ENCODE assay signal across 1 cellular context in the genomic region with DNA sequence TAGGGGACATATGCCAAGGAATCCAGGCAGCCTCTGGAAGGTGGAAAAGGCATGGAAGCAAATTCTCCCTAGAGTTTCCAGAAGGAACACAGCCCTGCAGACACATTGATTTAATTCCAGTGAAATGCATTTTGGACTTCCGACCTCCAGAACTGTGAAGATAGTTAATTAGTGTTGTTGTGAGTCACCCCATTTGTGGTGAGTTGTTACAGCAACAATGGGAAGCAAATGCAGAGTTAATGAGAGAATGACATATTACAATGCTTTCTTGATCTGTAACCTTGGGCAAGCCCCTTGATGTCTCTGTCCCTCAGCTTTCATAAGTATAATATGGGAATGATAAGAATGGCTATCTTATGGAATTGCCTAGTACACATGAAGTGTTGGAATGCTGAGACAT.
TF ChIP-seq lines count a peak whose summit lies in the region.

No MANE protein-coding gene starts in this region.

TF ChIP-seq in GM12878, 131 proteins besides CTCF, POLR2A, EP300 and RAD21 (continued from another document):
- TF ChIP-seq, protein P1, sequence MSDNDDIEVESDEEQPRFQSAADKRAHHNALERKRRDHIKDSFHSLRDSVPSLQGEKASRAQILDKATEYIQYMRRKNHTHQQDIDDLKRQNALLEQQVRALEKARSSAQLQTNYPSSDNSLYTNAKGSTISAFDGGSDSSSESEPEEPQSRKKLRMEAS (IDR thresholded peaks at IDR 0.05; ENCODE audit: low read depth, low read length), result no peak
- TF ChIP-seq MTA2 (IDR thresholded peaks at IDR 0.05; ENCODE audit: low read depth) (peak; percentile 43; the same call in 1 of the 2 replicates), EGR1 (IDR thresholded peaks at IDR 0.05; ENCODE audit: borderline replicate concordance in 1 of 2, low read depth in 2 of 2, low read length in 2 of 2) (no peak), GATAD2B (conservative IDR thresholded peaks at IDR 0.05; ENCODE audit: low read depth) (no peak), SMARCA5 (IDR thresholded peaks at IDR 0.05) (no peak), RCOR1 (conservative IDR thresholded peaks at IDR 0.05; ENCODE audit: low read depth, low read length) (no peak), NFXL1 (IDR thresholded peaks at IDR 0.05; ENCODE audit: borderline replicate concordance) (no peak)
- TF ChIP-seq, protein P2, sequence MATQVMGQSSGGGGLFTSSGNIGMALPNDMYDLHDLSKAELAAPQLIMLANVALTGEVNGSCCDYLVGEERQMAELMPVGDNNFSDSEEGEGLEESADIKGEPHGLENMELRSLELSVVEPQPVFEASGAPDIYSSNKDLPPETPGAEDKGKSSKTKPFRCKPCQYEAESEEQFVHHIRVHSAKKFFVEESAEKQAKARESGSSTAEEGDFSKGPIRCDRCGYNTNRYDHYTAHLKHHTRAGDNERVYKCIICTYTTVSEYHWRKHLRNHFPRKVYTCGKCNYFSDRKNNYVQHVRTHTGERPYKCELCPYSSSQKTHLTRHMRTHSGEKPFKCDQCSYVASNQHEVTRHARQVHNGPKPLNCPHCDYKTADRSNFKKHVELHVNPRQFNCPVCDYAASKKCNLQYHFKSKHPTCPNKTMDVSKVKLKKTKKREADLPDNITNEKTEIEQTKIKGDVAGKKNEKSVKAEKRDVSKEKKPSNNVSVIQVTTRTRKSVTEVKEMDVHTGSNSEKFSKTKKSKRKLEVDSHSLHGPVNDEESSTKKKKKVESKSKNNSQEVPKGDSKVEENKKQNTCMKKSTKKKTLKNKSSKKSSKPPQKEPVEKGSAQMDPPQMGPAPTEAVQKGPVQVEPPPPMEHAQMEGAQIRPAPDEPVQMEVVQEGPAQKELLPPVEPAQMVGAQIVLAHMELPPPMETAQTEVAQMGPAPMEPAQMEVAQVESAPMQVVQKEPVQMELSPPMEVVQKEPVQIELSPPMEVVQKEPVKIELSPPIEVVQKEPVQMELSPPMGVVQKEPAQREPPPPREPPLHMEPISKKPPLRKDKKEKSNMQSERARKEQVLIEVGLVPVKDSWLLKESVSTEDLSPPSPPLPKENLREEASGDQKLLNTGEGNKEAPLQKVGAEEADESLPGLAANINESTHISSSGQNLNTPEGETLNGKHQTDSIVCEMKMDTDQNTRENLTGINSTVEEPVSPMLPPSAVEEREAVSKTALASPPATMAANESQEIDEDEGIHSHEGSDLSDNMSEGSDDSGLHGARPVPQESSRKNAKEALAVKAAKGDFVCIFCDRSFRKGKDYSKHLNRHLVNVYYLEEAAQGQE (IDR thresholded peaks at IDR 0.05; ENCODE audit: low read depth, low read length), result no peak
TF ChIP-seq in GM12878: peak in this region for 3.
